Comparison of ENCODE assay signal across 8 cellular contexts in genomic region chr11:35040221-35040942, GRCh38.
DNase-seq lines count a peak whose midpoint lies in the region; ATAC-seq and TF ChIP-seq lines count a peak whose summit lies in the region.

No MANE protein-coding gene starts in this region.

- peak overlapping the region; percentile 63 for H3K4me3 Mint-ChIP-seq in activated CD8-positive, alpha-beta T cell treated with anti-CD3 and anti-CD28 coated beads for 36 hours

- H3K4me1 ChIP-seq in DND-41 (ENCODE audit: insufficient read depth, low read length) (peaks cover 22% of the 10 kb centered on the region), foreskin keratinocyte (peaks cover 51% of the 10 kb centered on the region)

- CTCF ChIA-PET in activated CD8-positive, alpha-beta T cell treated with anti-CD3 and anti-CD28 coated beads for 36 hours (lab: Charles Lee): interaction anchor here (0.7 to 1.6 kb wide), 10 partner anchors 8 to 129 kb away, joined by 3 to 7 read pairs (median 4); no protein-coding TSS in a partner anchor

- intact Hi-C loops in activated CD8-positive, alpha-beta T cell treated with anti-CD3 and anti-CD28 coated beads for 36 hours (cut with micrococcal nuclease): loop anchor here (2.0 to 10.0 kb wide), 4 partner anchors 26 to 104 kb away; no protein-coding TSS in a partner anchor

- no peaks in the 10 kb centered on the region for H3K27me3 Mint-ChIP-seq in activated CD8-positive, alpha-beta T cell treated with anti-CD3 and anti-CD28 coated beads for 36 hours

- H3K27me3 ChIP-seq in DND-41 (ENCODE audit: insufficient read depth, low read length, poor library complexity) (no peaks in the 10 kb centered on the region), foreskin keratinocyte (no peaks in the 10 kb centered on the region)

- H3K9me3 ChIP-seq in DND-41 (ENCODE audit: insufficient read depth, low read length, severe bottlenecking): no peaks in the 10 kb centered on the region

- peaks cover 4% of the 10 kb centered on the region for H3K9me3 Mint-ChIP-seq in activated CD8-positive, alpha-beta T cell treated with anti-CD3 and anti-CD28 coated beads for 36 hours

- peaks cover 2% of the 10 kb centered on the region for H3K36me3 Mint-ChIP-seq in activated CD8-positive, alpha-beta T cell treated with anti-CD3 and anti-CD28 coated beads for 36 hours (ENCODE audit: low read depth)

- H3K27ac ChIP-seq in DND-41 (ENCODE audit: low read length) (no peak overlapping the region), foreskin keratinocyte (peak overlapping the region; percentile 96)

- TF ChIP-seq CTCF in DND-41 (IDR thresholded peaks at IDR 0.05; ENCODE audit: borderline replicate concordance, extremely low read depth, low read length, poor library complexity, severe bottlenecking) (no peak), foreskin keratinocyte (conservative IDR thresholded peaks at IDR 0.05) (no peak)
- TF ChIP-seq CTCF in activated CD8-positive, alpha-beta T cell treated with anti-CD3 and anti-CD28 coated beads for 36 hours (IDR thresholded peaks at IDR 0.05): no peak

- no peak overlapping the region for H3K4me3 ChIP-seq in DND-41 (ENCODE audit: low read depth in 1 of 2, low read length in 2 of 2)

- H3K27ac Mint-ChIP-seq in activated CD8-positive, alpha-beta T cell treated with anti-CD3 and anti-CD28 coated beads for 36 hours: peak overlapping the region; percentile 91

- H4K20me1 ChIP-seq in DND-41 (ENCODE audit: insufficient read depth, low read length): no peaks in the 10 kb centered on the region

- H3K9ac ChIP-seq in DND-41 (ENCODE audit: low read depth, low read length): no peak overlapping the region

- DNase-seq in DND-41 (no peak), KG1 (lab: John Stamatoyannopoulos, UW) (peak; percentile 78), foreskin keratinocyte (peak; percentile 98 to 99), NCI-H128 (lab: John Stamatoyannopoulos, UW; ENCODE audit: unreplicated experiment) (no peak), NCI-H446 treated with DMSO at 0.1 percent for 48 hours (lab: John Stamatoyannopoulos, UW) (no peak)
- peak; percentile 84 for DNase-seq in activated CD8-positive, alpha-beta T cell treated with anti-CD3 and anti-CD28 coated beads for 36 hours
- peak; percentile 48 for DNase-seq in stimulated activated naive CD8-positive, alpha-beta T cell treated with anti-CD3 and anti-CD28 coated beads, Interleukin-15, Interleukin-2, amounts not matched to agents 100 U/mL and 50 U/mL, for 24 hours

- H3K4me2 ChIP-seq in DND-41 (ENCODE audit: insufficient read depth, low read length): no peak overlapping the region

- H3K79me2 ChIP-seq in DND-41 (ENCODE audit: insufficient read depth, low read length): no peaks in the 10 kb centered on the region

- H3K4me1 Mint-ChIP-seq in activated CD8-positive, alpha-beta T cell treated with anti-CD3 and anti-CD28 coated beads for 36 hours (ENCODE audit: low read depth): peaks cover 71% of the 10 kb centered on the region

- H2AFZ ChIP-seq in DND-41 (ENCODE audit: low read depth, low read length): no peak overlapping the region

- ATAC-seq in DND-41 (ENCODE audit: insufficient read depth, low read depth) (peak; percentile 45; the same call in 2 of the 3 replicates), GM21526 (IDR thresholded peaks at IDR 0.05; ENCODE audit: low FRiP score, unreplicated experiment) (peak; percentile 82), foreskin keratinocyte (peak; percentile 89)
- ATAC-seq in activated CD8-positive, alpha-beta T cell treated with anti-CD3 and anti-CD28 coated beads for 36 hours: peak; percentile 83
- ATAC-seq in stimulated activated naive CD8-positive, alpha-beta T cell treated with anti-CD3 and anti-CD28 coated beads, Interleukin-15, Interleukin-2, amounts not matched to agents 100 U/mL and 50 U/mL, for 24 hours: peak; percentile 90

- POLR2A ChIA-PET in activated CD8-positive, alpha-beta T cell treated with anti-CD3 and anti-CD28 coated beads for 36 hours (lab: Charles Lee): interaction anchor here (0.8 to 1.6 kb wide), 12 partner anchors 12 to 164 kb away, joined by 3 to 12 read pairs (median 4); partner anchors contain the start of gene CD44

- no peaks in the 10 kb centered on the region for H3K36me3 ChIP-seq in DND-41 (ENCODE audit: insufficient read depth, low read length)

Comparison
In these comparisons a context has a peak if more than half of its experiments do, and no peak if none do; other contexts are left out.
1. DNase-seq: peak in KG1 (single experiment), activated CD8-positive, alpha-beta T cell treated with anti-CD3 and anti-CD28 coated beads for 36 hours (single experiment), foreskin keratinocyte (2 of 2) and stimulated activated naive CD8-positive, alpha-beta T cell treated with anti-CD3 and anti-CD28 coated beads, Interleukin-15, Interleukin-2, amounts not matched to agents 100 U/mL and 50 U/mL, for 24 hours (single experiment); none in DND-41 (single experiment), NCI-H128 (single experiment) and NCI-H446 treated with DMSO at 0.1 percent for 48 hours (single experiment).
2. Peak in every context shown above with its lines, with median percentiles within 50 percentile points of each other: ATAC-seq.